ENCODE assay signal across 30 cellular contexts in the genomic region with DNA sequence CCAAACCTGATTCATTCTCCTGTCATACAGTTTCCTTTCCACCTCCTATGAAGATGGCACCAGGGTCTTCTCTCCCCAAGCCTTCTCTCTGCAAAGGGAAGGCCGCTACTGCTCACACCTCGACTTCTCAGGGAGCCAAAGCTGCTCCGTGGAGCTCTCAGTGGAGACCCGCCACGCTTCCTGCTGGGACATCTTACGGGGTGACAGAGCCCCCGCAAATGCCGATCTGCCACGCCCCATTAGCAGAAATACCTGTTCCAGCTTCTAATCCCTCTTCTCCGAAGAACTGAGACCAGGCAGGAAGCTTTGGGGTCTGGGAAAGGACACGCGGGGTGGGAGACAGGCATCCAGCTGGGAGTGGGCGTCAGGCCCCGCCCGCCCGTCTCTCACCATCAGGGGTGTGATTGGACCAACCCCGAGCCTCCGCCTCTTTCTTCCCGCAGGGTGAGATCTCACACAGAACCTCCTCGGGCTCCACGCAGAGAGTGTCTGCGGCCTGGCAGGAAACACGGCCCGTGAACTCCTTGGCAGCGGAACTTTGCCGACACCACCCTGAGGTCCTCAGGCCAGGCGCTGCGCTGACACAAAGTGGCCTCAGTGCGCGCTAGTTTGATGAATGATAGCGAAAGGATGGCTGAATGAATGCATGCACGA. TPM values are rescaled to one million over a fixed set of nuclear protein-coding genes. Genes with fewer than 3 reads are reported as not detected.
"Had no signal": no experiment of that assay in that cellular context is flagged by ENCODE, and none has a peak within 500 bp of the region (broad histone marks: within the 10 kb centered on the region; RNA-seq: fewer than 3 reads in every experiment).

No MANE protein-coding gene starts in this region.

- FAIRE-seq: astrocyte, bronchial epithelial cell, small intestine had no signal

- H3K27ac ChIP-seq: adrenal gland, gastrocnemius medialis, right atrium auricular region, upper lobe of left lung had no signal

- H3K9me3 Mint-ChIP-seq: dendritic cell treated with granulocyte-macrophage colony-stimulating factor and Interleukin-4, amounts not matched to agents 40 ng/mL and 50 ng/mL, for 4 days; stimulated activated naive CD8-positive, alpha-beta T cell treated with anti-CD3 and anti-CD28 coated beads, Interleukin-15, amount 100 ng/mL, for 72 hours had no signal

- DNase-seq: activated CD4-positive, alpha-beta T cell treated with anti-CD3 and anti-CD28 coated beads, Interleukin-2, amount 50 U/mL, for 1 hour; activated CD8-positive, alpha-beta memory T cell treated with anti-CD3 and anti-CD28 coated beads, Interleukin-2, amount 50 U/mL, for 4 hours; activated effector memory CD4-positive, alpha-beta T cell treated with Interleukin-2 at 50 U/mL for 16 hours; activated naive CD4-positive, alpha-beta T cell treated with anti-CD3 and anti-CD28 coated beads, Interleukin-2, amount 50 U/mL, for 16 hours; activated T-cell treated with anti-CD3 and anti-CD28 coated beads, Interleukin-2, amount 50 U/mL, for 48 hours; adrenal gland; effector CD8-positive, alpha-beta T cell; gastrocnemius medialis; head of caudate nucleus; left colon; midbrain; occipital lobe; small intestine; stimulated activated CD4-positive, alpha-beta T cell treated with anti-CD3 and anti-CD28 coated beads, Interleukin-4, amount 100 ng/mL, for 1 hour; stimulated activated naive CD8-positive, alpha-beta T cell treated with anti-CD3 and anti-CD28 coated beads, Interleukin-15, amount 100 ng/mL, for 72 hours; T-helper 1 cell; T-helper 9 cell; upper lobe of left lung had no signal

- H3K9me3 ChIP-seq: adrenal gland, gastrocnemius medialis, prostate gland, right atrium auricular region, upper lobe of left lung had no signal

- H3K27ac Mint-ChIP-seq: dendritic cell treated with granulocyte-macrophage colony-stimulating factor and Interleukin-4, amounts not matched to agents 40 ng/mL and 50 ng/mL, for 4 days; stimulated activated naive CD8-positive, alpha-beta T cell treated with anti-CD3 and anti-CD28 coated beads, Interleukin-15, amount 100 ng/mL, for 72 hours had no signal

- H3K4me1 ChIP-seq: adrenal gland, gastrocnemius medialis, prostate gland, right atrium auricular region had no signal

- H3K36me3 ChIP-seq: adrenal gland, gastrocnemius medialis, prostate gland, right atrium auricular region, upper lobe of left lung had no signal

- ATAC-seq: activated CD4-positive, CD25-positive, alpha-beta regulatory T cell treated with anti-CD3 and anti-CD28 coated beads, Interleukin-2, amount 50 U/mL, for 24 hours; esophagus mucosa; gastrocnemius medialis; left colon; stimulated activated naive CD8-positive, alpha-beta T cell treated with anti-CD3 and anti-CD28 coated beads, Interleukin-15, amount 100 ng/mL, for 72 hours had no signal

- H3K4me3 ChIP-seq: adrenal gland, gastrocnemius medialis, lung, prostate gland, right atrium auricular region, upper lobe of left lung had no signal

- H3K27me3 ChIP-seq: adrenal gland, gastrocnemius medialis, right atrium auricular region, upper lobe of left lung had no signal

- H3K4me3 Mint-ChIP-seq: dendritic cell treated with granulocyte-macrophage colony-stimulating factor and Interleukin-4, amounts not matched to agents 40 ng/mL and 50 ng/mL, for 4 days; stimulated activated naive CD8-positive, alpha-beta T cell treated with anti-CD3 and anti-CD28 coated beads, Interleukin-15, amount 100 ng/mL, for 72 hours had no signal

RNA-seq across cellular contexts. Expression of a gene that starts 12.0 kb away (rescaled TPM):
- total RNA-seq: adrenal gland, astrocyte, cerebellum, gastrocnemius medialis, left colon, lung, myocyte, occipital lobe, right atrium auricular region, temporal lobe, upper lobe of left lung had no signal
- polyA plus RNA-seq: adrenal gland, lung, neural cell, small intestine had no signal

RNA-seq across cellular contexts. Expression of a gene that starts 13.4 kb away (rescaled TPM):
- total RNA-seq: adrenal gland, astrocyte, gastrocnemius medialis, myocyte, occipital lobe, right atrium auricular region, temporal lobe, upper lobe of left lung had no signal
- polyA plus RNA-seq: neural cell had no signal
